8 cellular contexts compared by ENCODE assay signal in the genomic region with DNA sequence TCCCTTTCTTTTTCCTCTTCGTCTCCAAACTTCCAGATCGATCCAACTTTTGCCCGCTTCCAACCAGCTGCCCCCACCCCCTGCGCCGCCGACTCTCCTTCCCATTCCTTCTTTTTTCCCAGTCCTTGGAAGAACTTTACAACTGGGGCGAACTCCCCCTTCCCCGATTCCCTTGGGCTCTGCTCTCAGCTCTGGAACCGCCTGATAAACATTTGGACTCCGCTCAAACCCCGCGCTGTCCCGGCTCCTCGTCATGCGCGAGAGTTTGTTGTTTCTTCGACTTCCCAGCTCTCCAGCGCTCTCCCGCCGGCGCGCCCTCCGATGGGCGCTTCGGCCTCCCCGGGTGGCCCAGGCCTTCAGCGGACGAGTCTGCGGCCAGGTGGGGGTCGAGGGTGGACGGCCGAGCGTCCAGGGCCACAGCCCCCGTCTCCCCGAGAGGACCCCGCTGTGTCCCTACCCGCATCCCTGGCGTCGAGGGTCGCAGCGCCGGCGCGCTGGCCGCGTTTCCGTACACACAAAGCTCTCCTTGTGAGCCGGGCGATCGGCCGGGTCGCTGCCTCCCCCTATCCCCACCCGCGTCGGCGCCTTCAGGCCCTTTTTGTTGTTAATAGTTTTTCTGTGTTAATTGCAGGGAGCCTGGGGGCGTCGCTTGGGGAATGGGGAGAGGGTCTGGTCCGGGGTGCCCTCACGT. TPM values are rescaled to one million over a fixed set of nuclear protein-coding genes. Genes with fewer than 3 reads are reported as not detected.
DNase-seq lines count a peak whose midpoint lies in the region; ATAC-seq and TF ChIP-seq lines count a peak whose summit lies in the region.

No MANE protein-coding gene starts in this region.

- POLR2A ChIA-PET in activated CD8-positive, alpha-beta T cell treated with anti-CD3 and anti-CD28 coated beads for 36 hours (lab: Charles Lee), result interaction anchor here (0.7 to 1.6 kb wide), 3 partner anchors 16 to 225 kb away, joined by 4 read pairs; a partner anchor contains a TSS
- POLR2A ChIA-PET in activated CD8-positive, alpha-beta T cell treated with anti-CD3 and anti-CD28 coated beads, Interleukin-2, amount 10 ng/mL, durations not matched to agents 7 days and 5 days (lab: Charles Lee), result interaction anchor here (1.3 kb wide), 1 partner anchor 11 kb away, joined by 5 read pairs; no protein-coding TSS in a partner anchor

- intact Hi-C loops in activated CD8-positive, alpha-beta T cell treated with anti-CD3 and anti-CD28 coated beads for 36 hours (cut with micrococcal nuclease), result no loop called here

- peak; percentile 40 for ATAC-seq in activated CD8-positive, alpha-beta T cell treated with anti-CD3 and anti-CD28 coated beads for 36 hours
- no peak for ATAC-seq in activated CD8-positive, alpha-beta T cell treated with anti-CD3 and anti-CD28 coated beads, Interleukin-2, amount 10 ng/mL, durations not matched to agents 7 days and 5 days
- ATAC-seq in activated T-cell treated with anti-CD3 and anti-CD28 coated beads, Interleukin-2, amount 50 U/mL, for 4 hours, result peak; percentile 51 to 64

- peaks cover 9% of the 10 kb centered on the region for H3K4me1 Mint-ChIP-seq in activated CD8-positive, alpha-beta T cell treated with anti-CD3 and anti-CD28 coated beads for 36 hours (ENCODE audit: low read depth)
- peaks cover 25% of the 10 kb centered on the region for H3K4me1 Mint-ChIP-seq in activated CD8-positive, alpha-beta T cell treated with anti-CD3 and anti-CD28 coated beads, Interleukin-2, amount 10 ng/mL, durations not matched to agents 7 days and 5 days (ENCODE audit: low read depth)
- H3K4me1 Mint-ChIP-seq in activated T-cell treated with anti-CD3 and anti-CD28 coated beads, Interleukin-2, amount 50 U/mL, for 4 hours (ENCODE audit: low read depth), result peaks cover 9% of the 10 kb centered on the region
- H3K4me1 Mint-ChIP-seq in osteocyte (ENCODE audit: unreplicated experiment), result peaks cover 42% of the 10 kb centered on the region

- CTCF ChIA-PET in activated CD8-positive, alpha-beta T cell treated with anti-CD3 and anti-CD28 coated beads for 36 hours (lab: Charles Lee), result interaction anchor here (0.6 to 22.4 kb wide), 8 partner anchors 9 to 267 kb away, joined by 3 to 469 read pairs (median 4); no protein-coding TSS in a partner anchor
- CTCF ChIA-PET in activated CD8-positive, alpha-beta T cell treated with anti-CD3 and anti-CD28 coated beads, Interleukin-2, amount 10 ng/mL, durations not matched to agents 7 days and 5 days (lab: Charles Lee), result interaction anchor here (4.5 to 23.8 kb wide), 2 partner anchors 14 to 18 kb away, joined by 36 to 590 read pairs; no protein-coding TSS in a partner anchor

- no peaks in the 10 kb centered on the region for H3K9me3 Mint-ChIP-seq in activated CD8-positive, alpha-beta T cell treated with anti-CD3 and anti-CD28 coated beads for 36 hours
- no peaks in the 10 kb centered on the region for H3K9me3 Mint-ChIP-seq in activated CD8-positive, alpha-beta T cell treated with anti-CD3 and anti-CD28 coated beads, Interleukin-2, amount 10 ng/mL, durations not matched to agents 7 days and 5 days (ENCODE audit: insufficient read depth)
- H3K9me3 Mint-ChIP-seq in activated T-cell treated with anti-CD3 and anti-CD28 coated beads, Interleukin-2, amount 50 U/mL, for 4 hours, result no peaks in the 10 kb centered on the region
- H3K9me3 Mint-ChIP-seq in osteocyte (ENCODE audit: unreplicated experiment), result no peaks in the 10 kb centered on the region

- H3K4me3 Mint-ChIP-seq in activated CD8-positive, alpha-beta T cell treated with anti-CD3 and anti-CD28 coated beads for 36 hours, result peak overlapping the region; percentile 42
- H3K4me3 Mint-ChIP-seq in activated CD8-positive, alpha-beta T cell treated with anti-CD3 and anti-CD28 coated beads, Interleukin-2, amount 10 ng/mL, durations not matched to agents 7 days and 5 days, result no peak overlapping the region
- peak overlapping the region; percentile 81 for H3K4me3 Mint-ChIP-seq in activated T-cell treated with anti-CD3 and anti-CD28 coated beads, Interleukin-2, amount 50 U/mL, for 4 hours
- H3K4me3 Mint-ChIP-seq in osteocyte (ENCODE audit: unreplicated experiment), result peak overlapping the region; percentile 100

- no peak overlapping the region for H3K27ac Mint-ChIP-seq in activated CD8-positive, alpha-beta T cell treated with anti-CD3 and anti-CD28 coated beads for 36 hours
- no peak overlapping the region for H3K27ac Mint-ChIP-seq in activated CD8-positive, alpha-beta T cell treated with anti-CD3 and anti-CD28 coated beads, Interleukin-2, amount 10 ng/mL, durations not matched to agents 7 days and 5 days
- peak overlapping the region; percentile 98 for H3K27ac Mint-ChIP-seq in osteocyte (ENCODE audit: unreplicated experiment)

- H3K27me3 Mint-ChIP-seq in activated CD8-positive, alpha-beta T cell treated with anti-CD3 and anti-CD28 coated beads for 36 hours, result peaks cover 14% of the 10 kb centered on the region
- H3K27me3 Mint-ChIP-seq in activated CD8-positive, alpha-beta T cell treated with anti-CD3 and anti-CD28 coated beads, Interleukin-2, amount 10 ng/mL, durations not matched to agents 7 days and 5 days (ENCODE audit: low read depth), result peaks cover 12% of the 10 kb centered on the region
- H3K27me3 Mint-ChIP-seq in activated T-cell treated with anti-CD3 and anti-CD28 coated beads, Interleukin-2, amount 50 U/mL, for 4 hours (ENCODE audit: low read depth), result peaks cover 14% of the 10 kb centered on the region
- no peaks in the 10 kb centered on the region for H3K27me3 Mint-ChIP-seq in osteocyte (ENCODE audit: unreplicated experiment)

- peaks cover 26% of the 10 kb centered on the region for H3K36me3 Mint-ChIP-seq in activated CD8-positive, alpha-beta T cell treated with anti-CD3 and anti-CD28 coated beads for 36 hours (ENCODE audit: low read depth)
- peaks cover 35% of the 10 kb centered on the region for H3K36me3 Mint-ChIP-seq in activated CD8-positive, alpha-beta T cell treated with anti-CD3 and anti-CD28 coated beads, Interleukin-2, amount 10 ng/mL, durations not matched to agents 7 days and 5 days (ENCODE audit: low read depth)
- peaks cover 5% of the 10 kb centered on the region for H3K36me3 Mint-ChIP-seq in activated T-cell treated with anti-CD3 and anti-CD28 coated beads, Interleukin-2, amount 50 U/mL, for 4 hours (ENCODE audit: insufficient read depth)
- H3K36me3 Mint-ChIP-seq in osteocyte (ENCODE audit: unreplicated experiment), result peaks cover 28% of the 10 kb centered on the region

- TF ChIP-seq CTCF in activated CD8-positive, alpha-beta T cell treated with anti-CD3 and anti-CD28 coated beads for 36 hours (IDR thresholded peaks at IDR 0.05), result no peak
- no peak for TF ChIP-seq CTCF in osteocyte (IDR thresholded peaks at IDR 0.05)

- no peak for DNase-seq in activated CD8-positive, alpha-beta T cell treated with anti-CD3 and anti-CD28 coated beads for 36 hours
- no peak for DNase-seq in activated CD8-positive, alpha-beta T cell treated with anti-CD3 and anti-CD28 coated beads, Interleukin-2, amount 10 ng/mL, durations not matched to agents 7 days and 5 days
- DNase-seq in activated T-cell treated with anti-CD3 and anti-CD28 coated beads, Interleukin-2, amount 50 U/mL, for 4 hours, result no peak
- DNase-seq in foreskin melanocyte (peak; percentile 38), osteocyte (ENCODE audit: extremely low spot score, unreplicated experiment) (no peak), amniotic stem cell (lab: John Stamatoyannopoulos, UW) (no peak), GDM1 (lab: John Stamatoyannopoulos, UW) (no peak), T1000 (lab: John Stamatoyannopoulos, UW) (no peak)

RNA-seq across cellular contexts. Expression of a gene that starts 0.8 kb away (rescaled TPM):
- total RNA-seq in activated CD8-positive, alpha-beta T cell treated with anti-CD3 and anti-CD28 coated beads for 36 hours, result 1 to 10 TPM; 1.9 to 3.1 TPM
- total RNA-seq in activated CD8-positive, alpha-beta T cell treated with anti-CD3 and anti-CD28 coated beads, Interleukin-2, amount 10 ng/mL, durations not matched to agents 7 days and 5 days, result 1 to 10 TPM; 1.8 to 2.4 TPM
- total RNA-seq in activated T-cell treated with anti-CD3 and anti-CD28 coated beads, Interleukin-2, amount 50 U/mL, for 4 hours, result 1 to 10 TPM in 2 of 3 donors, under 1 TPM in 1; 0.76 to 1.6 (median 1.2) TPM
- 490 and 518 TPM in 2 replicates for total RNA-seq in osteocyte

RNA-seq across cellular contexts. Expression of a gene that starts 7.5 kb away (rescaled TPM):
- 100 to 1,000 TPM; 122 to 126 TPM for total RNA-seq in activated CD8-positive, alpha-beta T cell treated with anti-CD3 and anti-CD28 coated beads for 36 hours
- 10 to 100 TPM; 93.9 to 97.3 TPM for total RNA-seq in activated CD8-positive, alpha-beta T cell treated with anti-CD3 and anti-CD28 coated beads, Interleukin-2, amount 10 ng/mL, durations not matched to agents 7 days and 5 days
- total RNA-seq in activated T-cell treated with anti-CD3 and anti-CD28 coated beads, Interleukin-2, amount 50 U/mL, for 4 hours, result 100 to 1,000 TPM; 247 to 250 (median 249) TPM
- 74.3 and 74.7 TPM in 2 replicates for total RNA-seq in osteocyte

RNA-seq across cellular contexts. Expression of a gene that starts 22.0 kb away (rescaled TPM):
- total RNA-seq in activated CD8-positive, alpha-beta T cell treated with anti-CD3 and anti-CD28 coated beads for 36 hours, result under 1 TPM in 1 of 2 experiments, not detected in 1; 0.45 TPM
- total RNA-seq in activated CD8-positive, alpha-beta T cell treated with anti-CD3 and anti-CD28 coated beads, Interleukin-2, amount 10 ng/mL, durations not matched to agents 7 days and 5 days, result under 1 TPM in 1 of 2 experiments, not detected in 1; 0.23 TPM
- total RNA-seq in activated T-cell treated with anti-CD3 and anti-CD28 coated beads, Interleukin-2, amount 50 U/mL, for 4 hours, result under 1 TPM; 0.16 to 0.51 (median 0.19) TPM
- 1.2 and 1.6 TPM in 2 replicates for total RNA-seq in osteocyte

RNA-seq across cellular contexts. Expression of a gene that starts 34.3 kb away (rescaled TPM):
- 10 to 100 TPM; 18.7 to 21.0 TPM for total RNA-seq in activated CD8-positive, alpha-beta T cell treated with anti-CD3 and anti-CD28 coated beads for 36 hours
- 10 to 100 TPM; 37.1 to 40.7 TPM for total RNA-seq in activated CD8-positive, alpha-beta T cell treated with anti-CD3 and anti-CD28 coated beads, Interleukin-2, amount 10 ng/mL, durations not matched to agents 7 days and 5 days
- 10 to 100 TPM; 19.3 to 33.7 (median 26.2) TPM for total RNA-seq in activated T-cell treated with anti-CD3 and anti-CD28 coated beads, Interleukin-2, amount 50 U/mL, for 4 hours
- total RNA-seq in osteocyte, result 171 and 182 TPM in 2 replicates

RNA-seq across cellular contexts. Expression of a gene that starts 45.8 kb away (rescaled TPM):
- under 1 TPM; 0.20 to 0.27 TPM for total RNA-seq in activated CD8-positive, alpha-beta T cell treated with anti-CD3 and anti-CD28 coated beads for 36 hours
- under 1 TPM; 0.21 to 0.61 TPM for total RNA-seq in activated CD8-positive, alpha-beta T cell treated with anti-CD3 and anti-CD28 coated beads, Interleukin-2, amount 10 ng/mL, durations not matched to agents 7 days and 5 days
- total RNA-seq in activated T-cell treated with anti-CD3 and anti-CD28 coated beads, Interleukin-2, amount 50 U/mL, for 4 hours, result under 1 TPM; 0.13 to 0.27 (median 0.15) TPM
- total RNA-seq in osteocyte, result 0.18 and 0.35 TPM in 2 replicates

Comparison
In these comparisons a context has a peak if more than half of its experiments do, and no peak if none do; other contexts are left out.
1. RNA of a gene that starts 0.8 kb away (total RNA-seq): 490 to 518 TPM in osteocyte; 1.9 to 3.1 TPM in activated CD8-positive, alpha-beta T cell treated with anti-CD3 and anti-CD28 coated beads for 36 hours, 1.8 to 2.4 TPM in activated CD8-positive, alpha-beta T cell treated with anti-CD3 and anti-CD28 coated beads, Interleukin-2, amount 10 ng/mL, durations not matched to agents 7 days and 5 days and 0.76 to 1.6 TPM in activated T-cell treated with anti-CD3 and anti-CD28 coated beads, Interleukin-2, amount 50 U/mL, for 4 hours; every median in the first group is over 100 times any median in the second.